ENCODE assay signal across 8 cellular contexts in genomic region chr9:134435527-134436355, GRCh38.
A peak's percentile ranks its signal among the peaks of the same experiment; 100 is the strongest.
DNase-seq lines count a peak whose midpoint lies in the region; ATAC-seq, FAIRE-seq and TF ChIP-seq lines count a peak whose summit lies in the region.

No MANE protein-coding gene starts in this region.

- intact Hi-C loops in HepG2 (cut with micrococcal nuclease; ENCODE audit: unreplicated experiment), result loop anchor here (2.0 to 10.0 kb wide), 3 partner anchors 51 to 265 kb away; no protein-coding TSS in a partner anchor

- H3K9me3 ChIP-seq in HepG2 (ENCODE audit: low read length), result no peaks in the 10 kb centered on the region
- no peaks in the 10 kb centered on the region for H3K9me3 ChIP-seq in skeletal muscle tissue (ENCODE audit: control insufficient read depth in 3 of 3, low read length in 3 of 3)

- FAIRE-seq in HepG2 (lab: Jason Lieb, UNC), result no peak

- CTCF ChIA-PET in HepG2 (lab: Yijun Ruan, JAX; ENCODE audit: low intra/inter-chr PET ratio, low total read pairs), result no interaction called here

- peaks cover 4% of the 10 kb centered on the region for H3K27me3 Mint-ChIP-seq in GM23338 (ENCODE audit: insufficient read depth, low read depth, poor library complexity)
- H3K27me3 Mint-ChIP-seq in immature natural killer cell (ENCODE audit: low read depth in 3 of 3), result peaks cover 0 to 6% (median 5%) of the 10 kb centered on the region in 3 donors

- H4K20me1 ChIP-seq in GM23338 (replicated peaks; ENCODE audit: insufficient read depth) (no peaks in the 10 kb centered on the region; the same call in 1 of the 2 replicates), HepG2 (ENCODE audit: insufficient read depth, low read length) (no peaks in the 10 kb centered on the region)

- TF ChIP-seq EP300 in HepG2 (IDR thresholded peaks at IDR 0.05; ENCODE audit: low read depth in 2 of 2, low read length in 2 of 2) (no peak), HepG2 (CRISPR knock-in tag; IDR thresholded peaks at IDR 0.05; ENCODE audit: borderline replicate concordance) (no peak)

- TF ChIP-seq RAD21 in HepG2 (CRISPR knock-in tag; IDR thresholded peaks at IDR 0.05), result no peak

- ATAC-seq in GM23338, result no peak
- ATAC-seq in HepG2, result no peak
- no peak for ATAC-seq in GM19397 (IDR thresholded peaks at IDR 0.05; ENCODE audit: unreplicated experiment)

- in situ Hi-C loops in HepG2 (cut with HindIII; ENCODE audit: extremely low pct_ligation_motif_present, low pct_unique_long_range_greater_than_20kb), result no loop called here

- H3K27me3 ChIP-seq in GM23338 (ENCODE audit: insufficient read depth) (no peaks in the 10 kb centered on the region), HepG2 (ENCODE audit: control insufficient read depth in 1 of 2, insufficient read depth in 2 of 2, low read length in 2 of 2) (no peaks in the 10 kb centered on the region), skeletal muscle tissue (ENCODE audit: control insufficient read depth in 3 of 3, insufficient read depth in 3 of 3, low read length in 3 of 3) (no peaks in the 10 kb centered on the region)

- no peaks in the 10 kb centered on the region for H3K4me1 ChIP-seq in GM23338 (ENCODE audit: insufficient read depth)
- H3K4me1 ChIP-seq in HepG2 (ENCODE audit: insufficient read depth, low read length), result peaks cover 67% of the 10 kb centered on the region
- H3K4me1 ChIP-seq in skeletal muscle tissue (ENCODE audit: control insufficient read depth in 3 of 3, insufficient read depth in 3 of 3, low read length in 3 of 3), result peaks cover 73 to 92% (median 90%) of the 10 kb centered on the region in 3 donors

- no TSS peak for BruUV-seq in HepG2 (replicated peaks; lab: Mats Ljungman, UMichigan)

- no peaks in the 10 kb centered on the region for H3K9me2 ChIP-seq in GM23338 (ENCODE audit: insufficient read depth)

- H3K9me3 Mint-ChIP-seq in GM23338, result no peaks in the 10 kb centered on the region
- no peaks in the 10 kb centered on the region for H3K9me3 Mint-ChIP-seq in immature natural killer cell

- H3K27ac ChIP-seq in GM23338 (ENCODE audit: low read depth) (no peak overlapping the region), HepG2 (ENCODE audit: extremely low read length, insufficient read depth, low read length) (peak overlapping the region; percentile 54), skeletal muscle tissue (ENCODE audit: low read depth, low read length) (peak overlapping the region; percentile 82)

- POLR2A ChIA-PET in HepG2 (lab: Yijun Ruan, JAX), result interaction anchor here (0.6 to 1.8 kb wide), 7 partner anchors 14 to 646 kb away, joined by 3 to 23 read pairs (median 4); no protein-coding TSS in a partner anchor

- H3F3A ChIP-seq in GM23338 (replicated peaks; ENCODE audit: low read depth), result no peaks in the 10 kb centered on the region

- H3K36me3 ChIP-seq in GM23338 (ENCODE audit: insufficient read depth) (no peaks in the 10 kb centered on the region), HepG2 (replicated peaks in 1 of 2; ENCODE audit: control insufficient read depth in 1 of 2, insufficient read depth in 2 of 2, low read length in 2 of 2) (peaks cover 7 to 10% of the 10 kb centered on the region in 2 experiments; a peak in 2 of 5 replicates), skeletal muscle tissue (ENCODE audit: control insufficient read depth in 3 of 3, insufficient read depth in 3 of 3, low read length in 3 of 3) (peaks cover 6 to 25% (median 12%) of the 10 kb centered on the region in 3 donors)

- TF ChIP-seq CTCF in GM23338 (conservative IDR thresholded peaks at IDR 0.05; ENCODE audit: low read depth in 2 of 2) (no peak), HepG2 (CRISPR knock-in tag; IDR thresholded peaks at IDR 0.05) (no peak)

- H3K4me1 Mint-ChIP-seq in GM23338 (peaks cover 3% of the 10 kb centered on the region; the same call in 2 of the 3 replicates), immature natural killer cell (peaks cover 0 to 7% of the 10 kb centered on the region in 2 donors)

- H3K79me2 ChIP-seq in GM23338 (replicated peaks; ENCODE audit: insufficient read depth) (no peaks in the 10 kb centered on the region), HepG2 (ENCODE audit: insufficient read depth, low read length) (no peaks in the 10 kb centered on the region)

- H3K4me3 Mint-ChIP-seq in GM23338 (no peak overlapping the region), immature natural killer cell (no peak overlapping the region)

- 93% methylated on average over 14 of the region's 17 CpGs for WGBS in HepG2 (ENCODE audit: low lambda C conversion rate)

- H3K4me3 ChIP-seq in GM23338, result no peak overlapping the region
- H3K4me3 ChIP-seq in HepG2 (replicated peaks in 1 of 3; ENCODE audit: insufficient read depth in 1 of 3, low read depth in 2 of 3, low read length in 3 of 3), result peak overlapping the region in 1 of 3 experiments; percentile 39; a peak in 1 of 6 replicates
- peak overlapping the region in 2 of 3 donors; percentile 13 to 40 for H3K4me3 ChIP-seq in skeletal muscle tissue (ENCODE audit: low read length in 3 of 3)

- H3K36me3 Mint-ChIP-seq in GM23338 (ENCODE audit: low read depth), result peaks cover 10% of the 10 kb centered on the region
- peaks cover 0 to 14% (median 7%) of the 10 kb centered on the region in 3 donors for H3K36me3 Mint-ChIP-seq in immature natural killer cell

- no peak for DNase-seq in GM23338 (ENCODE audit: low spot score)
- peak in 32 of 58 donors; percentile 28 to 75 (median 58) for DNase-seq in anterior cingulate cortex (lab: John Stamatoyannopoulos, UW)
- no peak for DNase-seq in HepG2 (ENCODE audit: low spot score)
- DNase-seq in HCEC 1CT, result no peak
- DNase-seq in immature natural killer cell, result no peak
- no peak for DNase-seq in stimulated activated CD4-positive, alpha-beta T cell treated with anti-CD3 and anti-CD28 coated beads, Interleukin-2, amount 100 ng/mL, for 48 hours

- no peak for TF ChIP-seq POLR2A in HepG2 (IDR thresholded peaks at IDR 0.05; ENCODE audit: insufficient read depth in 1 of 2, low read depth in 2 of 2, low read length in 2 of 2)

- H3K27ac Mint-ChIP-seq in GM23338 (peak overlapping the region; percentile 82), immature natural killer cell (peak overlapping the region in 2 of 6 donors; percentile 55 to 61)

- H3K4me2 ChIP-seq in GM23338, result no peak overlapping the region
- peak overlapping the region; percentile 62 for H3K4me2 ChIP-seq in HepG2 (ENCODE audit: low read depth, low read length)

- H2AFZ ChIP-seq in GM23338 (no peak overlapping the region), HepG2 (ENCODE audit: low read length) (no peak overlapping the region)

- H3K9ac ChIP-seq in HepG2 (ENCODE audit: insufficient read depth, low read depth, low read length), result no peak overlapping the region
- H3K9ac ChIP-seq in skeletal muscle tissue (ENCODE audit: low read depth in 1 of 3, low read length in 3 of 3), result peak overlapping the region in 2 of 3 donors; percentile 50 to 74

TF ChIP-seq in GM23338, 12 proteins besides CTCF, POLR2A, EP300 and RAD21 (continues in another document):
- no peak for TF ChIP-seq JUNB (IDR thresholded peaks at IDR 0.05; ENCODE audit: unreplicated experiment)
- TF ChIP-seq NANOG (IDR thresholded peaks at IDR 0.05; ENCODE audit: borderline replicate concordance), result no peak
- no peak for TF ChIP-seq POLR2AphosphoS5 (IDR thresholded peaks at IDR 0.05; ENCODE audit: low read depth)
- no peak for TF ChIP-seq EZH2phosphoT487 (IDR thresholded peaks at IDR 0.05; ENCODE audit: unreplicated experiment)
- TF ChIP-seq CREB1 (CRISPR knock-in tag; IDR thresholded peaks at IDR 0.05; ENCODE audit: low read depth), result no peak

TF ChIP-seq in HepG2, 621 proteins besides CTCF, POLR2A, EP300 and RAD21 (continues in another document):
- TF ChIP-seq, protein P1, sequence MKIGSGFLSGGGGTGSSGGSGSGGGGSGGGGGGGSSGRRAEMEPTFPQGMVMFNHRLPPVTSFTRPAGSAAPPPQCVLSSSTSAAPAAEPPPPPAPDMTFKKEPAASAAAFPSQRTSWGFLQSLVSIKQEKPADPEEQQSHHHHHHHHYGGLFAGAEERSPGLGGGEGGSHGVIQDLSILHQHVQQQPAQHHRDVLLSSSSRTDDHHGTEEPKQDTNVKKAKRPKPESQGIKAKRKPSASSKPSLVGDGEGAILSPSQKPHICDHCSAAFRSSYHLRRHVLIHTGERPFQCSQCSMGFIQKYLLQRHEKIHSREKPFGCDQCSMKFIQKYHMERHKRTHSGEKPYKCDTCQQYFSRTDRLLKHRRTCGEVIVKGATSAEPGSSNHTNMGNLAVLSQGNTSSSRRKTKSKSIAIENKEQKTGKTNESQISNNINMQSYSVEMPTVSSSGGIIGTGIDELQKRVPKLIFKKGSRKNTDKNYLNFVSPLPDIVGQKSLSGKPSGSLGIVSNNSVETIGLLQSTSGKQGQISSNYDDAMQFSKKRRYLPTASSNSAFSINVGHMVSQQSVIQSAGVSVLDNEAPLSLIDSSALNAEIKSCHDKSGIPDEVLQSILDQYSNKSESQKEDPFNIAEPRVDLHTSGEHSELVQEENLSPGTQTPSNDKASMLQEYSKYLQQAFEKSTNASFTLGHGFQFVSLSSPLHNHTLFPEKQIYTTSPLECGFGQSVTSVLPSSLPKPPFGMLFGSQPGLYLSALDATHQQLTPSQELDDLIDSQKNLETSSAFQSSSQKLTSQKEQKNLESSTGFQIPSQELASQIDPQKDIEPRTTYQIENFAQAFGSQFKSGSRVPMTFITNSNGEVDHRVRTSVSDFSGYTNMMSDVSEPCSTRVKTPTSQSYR (CRISPR knock-in tag; IDR thresholded peaks at IDR 0.05; ENCODE audit: borderline replicate concordance), result peak; percentile 53; the same call in 1 of the 2 replicates
- TF ChIP-seq ZBTB8A (CRISPR knock-in tag; IDR thresholded peaks at IDR 0.05; ENCODE audit: borderline replicate concordance, low read depth), result no peak
- TF ChIP-seq POLR2AphosphoS5 (IDR thresholded peaks at IDR 0.05; ENCODE audit: low read depth, low read length), result peak; percentile 3; the same call in 1 of the 2 replicates
- TF ChIP-seq, protein P2, sequence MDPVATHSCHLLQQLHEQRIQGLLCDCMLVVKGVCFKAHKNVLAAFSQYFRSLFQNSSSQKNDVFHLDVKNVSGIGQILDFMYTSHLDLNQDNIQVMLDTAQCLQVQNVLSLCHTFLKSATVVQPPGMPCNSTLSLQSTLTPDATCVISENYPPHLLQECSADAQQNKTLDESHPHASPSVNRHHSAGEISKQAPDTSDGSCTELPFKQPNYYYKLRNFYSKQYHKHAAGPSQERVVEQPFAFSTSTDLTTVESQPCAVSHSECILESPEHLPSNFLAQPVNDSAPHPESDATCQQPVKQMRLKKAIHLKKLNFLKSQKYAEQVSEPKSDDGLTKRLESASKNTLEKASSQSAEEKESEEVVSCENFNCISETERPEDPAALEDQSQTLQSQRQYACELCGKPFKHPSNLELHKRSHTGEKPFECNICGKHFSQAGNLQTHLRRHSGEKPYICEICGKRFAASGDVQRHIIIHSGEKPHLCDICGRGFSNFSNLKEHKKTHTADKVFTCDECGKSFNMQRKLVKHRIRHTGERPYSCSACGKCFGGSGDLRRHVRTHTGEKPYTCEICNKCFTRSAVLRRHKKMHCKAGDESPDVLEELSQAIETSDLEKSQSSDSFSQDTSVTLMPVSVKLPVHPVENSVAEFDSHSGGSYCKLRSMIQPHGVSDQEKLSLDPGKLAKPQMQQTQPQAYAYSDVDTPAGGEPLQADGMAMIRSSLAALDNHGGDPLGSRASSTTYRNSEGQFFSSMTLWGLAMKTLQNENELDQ (CRISPR knock-in tag; IDR thresholded peaks at IDR 0.05; ENCODE audit: borderline replicate concordance), result no peak
- no peak for TF ChIP-seq ZNF776 (CRISPR knock-in tag; IDR thresholded peaks at IDR 0.05)
- TF ChIP-seq TCF7L2 (IDR thresholded peaks at IDR 0.05; ENCODE audit: low read depth, low read length), result no peak

Comparison
In these comparisons a context has a peak if more than half of its experiments do, and no peak if none do; other contexts are left out.
1. DNase-seq: peak in anterior cingulate cortex (32 of 58); none in GM23338 (single experiment), HepG2 (single experiment), HCEC 1CT (single experiment), immature natural killer cell (0 of 3) and stimulated activated CD4-positive, alpha-beta T cell treated with anti-CD3 and anti-CD28 coated beads, Interleukin-2, amount 100 ng/mL, for 48 hours (0 of 2).